In the genomic region with DNA sequence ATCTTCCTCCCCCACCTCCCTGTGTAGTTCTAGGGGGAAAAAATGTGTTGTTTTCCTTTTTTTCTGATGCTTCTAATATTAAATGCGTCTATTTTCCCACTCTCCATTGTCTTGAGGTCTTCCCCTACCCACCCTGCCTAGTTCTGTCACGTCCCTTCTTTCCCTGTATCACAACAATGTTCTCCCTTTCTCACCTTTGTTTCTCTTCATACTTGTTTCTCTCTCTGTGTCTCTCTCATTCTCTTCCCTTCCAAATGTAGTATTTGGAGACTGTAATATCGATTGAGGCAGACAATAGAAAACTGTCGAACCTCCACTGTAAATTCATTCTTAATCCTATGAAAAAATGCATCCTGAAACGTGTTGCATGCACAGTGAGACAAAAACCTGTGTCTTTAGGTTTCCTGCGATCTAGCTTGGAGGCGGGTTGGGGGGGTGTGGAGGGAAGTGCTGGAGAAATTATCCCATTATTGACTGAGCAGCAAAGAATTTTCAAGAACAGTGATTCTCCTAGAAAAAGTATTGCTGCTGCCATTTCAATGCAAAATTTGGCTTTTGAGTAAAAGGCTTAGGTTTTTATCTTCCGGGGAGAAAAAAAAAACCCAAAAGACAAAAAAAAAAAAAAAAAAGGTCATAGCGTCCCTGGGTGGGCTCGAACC, we compare ENCODE assay signal across 8 cellular contexts. TPM values are rescaled to one million over a fixed set of nuclear protein-coding genes. Genes with fewer than 3 reads are reported as not detected.
A peak's percentile ranks its signal among the peaks of the same experiment; 100 is the strongest.
DNase-seq lines count a peak whose midpoint lies in the region; ATAC-seq and TF ChIP-seq lines count a peak whose summit lies in the region.

No MANE protein-coding gene starts in this region.

- peak overlapping the region; percentile 99 for H3K4me2 ChIP-seq in hepatocyte

- no peaks in the 10 kb centered on the region for H3K27me3 ChIP-seq in WERI-Rb-1 (ENCODE audit: insufficient read depth, low read depth, severe bottlenecking)
- no peaks in the 10 kb centered on the region for H3K27me3 ChIP-seq in hepatocyte
- no peaks in the 10 kb centered on the region for H3K27me3 ChIP-seq in suprapubic skin

- POLR2A ChIA-PET in HEK293T (lab: Yijun Ruan, JAX): interaction anchor here (0.5 to 2.3 kb wide), 22 partner anchors 8 to 449 kb away, joined by 3 to 19 read pairs (median 5); partner anchors contain the start of genes CISD3, LASP1, RPL19 and RPL23

- H3K36me3 ChIP-seq in WERI-Rb-1 (peaks cover 32% of the 10 kb centered on the region), hepatocyte (replicated peaks; ENCODE audit: insufficient read depth, low read depth) (no peaks in the 10 kb centered on the region), suprapubic skin (peaks cover 15% of the 10 kb centered on the region)

- H3K79me2 ChIP-seq in hepatocyte: peaks cover 43% of the 10 kb centered on the region

- H3K9me3 Mint-ChIP-seq in CD14-positive monocyte: peaks cover 0 to 20% (median 4%) of the 10 kb centered on the region in 7 donors

- H3K4me1 ChIP-seq in hepatocyte (ENCODE audit: insufficient read depth): peaks cover 31% of the 10 kb centered on the region
- peaks cover 66% of the 10 kb centered on the region for H3K4me1 ChIP-seq in suprapubic skin

- H3K4me1 Mint-ChIP-seq in CD14-positive monocyte: peaks cover 59% of the 10 kb centered on the region

- CTCF ChIA-PET in HEK293T (lab: Yijun Ruan, JAX): interaction anchor here (1.8 kb wide), 1 partner anchor 232 kb away, joined by 5 read pairs; no protein-coding TSS in a partner anchor

- DNase-seq in CD14-positive monocyte (ENCODE audit: low spot score) (no peak), HEK293T (ENCODE audit: extremely low spot score) (no peak), WERI-Rb-1 (peak; percentile 43), hepatocyte (ENCODE audit: low spot score) (peak; percentile 26), suprapubic skin (ENCODE audit: low spot score in 2 of 2) (no peak), HuH-7 (ENCODE audit: low spot score) (no peak)
- no peak for DNase-seq in stimulated activated CD4-positive, alpha-beta T cell treated with anti-CD3 and anti-CD28 coated beads, Interleukin-2, amount 100 ng/mL, for 24 hours

- H3K9me3 ChIP-seq in WERI-Rb-1 (ENCODE audit: severe bottlenecking) (no peaks in the 10 kb centered on the region), hepatocyte (ENCODE audit: low read depth) (no peaks in the 10 kb centered on the region), suprapubic skin (no peaks in the 10 kb centered on the region)

- 3% methylated on average over 10 of the region's 10 CpGs for WGBS in hepatocyte (ENCODE audit: low lambda C conversion rate, missing lambda C conversion rate)
- 5% methylated on average over 10 of the region's 10 CpGs for WGBS in suprapubic skin

- TF ChIP-seq CTCF in CD14-positive monocyte (IDR thresholded peaks at IDR 0.05): no peak
- TF ChIP-seq CTCF in WERI-Rb-1 (IDR thresholded peaks at IDR 0.05; ENCODE audit: low read depth, low read length): no peak
- no peak for TF ChIP-seq CTCF in hepatocyte (IDR thresholded peaks at IDR 0.05; ENCODE audit: poor library complexity)
- no peak for TF ChIP-seq CTCF in suprapubic skin (IDR thresholded peaks at IDR 0.05)

- peak overlapping the region; percentile 25 for H3K27ac ChIP-seq in WERI-Rb-1
- peak overlapping the region; percentile 48 for H3K27ac ChIP-seq in hepatocyte
- peak overlapping the region; percentile 92 for H3K27ac ChIP-seq in suprapubic skin

- no peak for TF ChIP-seq POLR2A in suprapubic skin (IDR thresholded peaks at IDR 0.05)

- no peaks in the 10 kb centered on the region for H3K9me2 ChIP-seq in hepatocyte (replicated peaks; ENCODE audit: insufficient read depth)

- H2AFZ ChIP-seq in hepatocyte: peak overlapping the region; percentile 66

- H3K27ac Mint-ChIP-seq in CD14-positive monocyte: peak overlapping the region; percentile 11 to 100 (median 98)

- peaks cover 22 to 29% of the 10 kb centered on the region in 2 donors for H3K36me3 Mint-ChIP-seq in CD14-positive monocyte

- peak overlapping the region; percentile 92 for H3K4me3 ChIP-seq in WERI-Rb-1 (ENCODE audit: low read depth, low read length)
- peak overlapping the region; percentile 39 for H3K4me3 ChIP-seq in hepatocyte
- peak overlapping the region; percentile 96 for H3K4me3 ChIP-seq in suprapubic skin

- peaks cover 33 to 50% (median 42%) of the 10 kb centered on the region in 3 donors for H3K27me3 Mint-ChIP-seq in CD14-positive monocyte (ENCODE audit: low read depth in 3 of 3)

- peak overlapping the region; percentile 94 to 98 for H3K4me3 Mint-ChIP-seq in CD14-positive monocyte

- intact Hi-C loops in CD14-positive monocyte (cut with micrococcal nuclease): loop anchor here (5.0 to 10.0 kb wide), 2 partner anchors 54 to 74 kb away; no protein-coding TSS in a partner anchor

- ATAC-seq in GM18520 (IDR thresholded peaks at IDR 0.05; ENCODE audit: unreplicated experiment): no peak

- TF ChIP-seq EP300 in suprapubic skin (IDR thresholded peaks at IDR 0.05): no peak

- peaks cover 5% of the 10 kb centered on the region for H4K20me1 ChIP-seq in hepatocyte (ENCODE audit: insufficient read depth, poor library complexity, severe bottlenecking)

TF ChIP-seq in HEK293T, 16 proteins besides CTCF, POLR2A, EP300 and RAD21:
- TF ChIP-seq ZNF384 (IDR thresholded peaks at IDR 0.05) (peak; percentile 96; the same call in 1 of the 2 replicates), FOXM1 (IDR thresholded peaks at IDR 0.05; ENCODE audit: borderline replicate concordance) (no peak)

RNA-seq across cellular contexts. Expression of gene PSMB3, which starts 1.3 kb away (rescaled TPM):
- polyA plus RNA-seq in CD14-positive monocyte (100 to 1,000 TPM; 625 to 689 TPM), hepatocyte (252 and 275 TPM in 2 replicates)
- total RNA-seq in hepatocyte (127 and 166 TPM in 2 replicates), suprapubic skin (100 to 1,000 TPM; 106 to 186 (median 162) TPM)

RNA-seq across cellular contexts. Expression of gene PCGF2, which starts 3.1 kb away (rescaled TPM):
- not detected for polyA plus RNA-seq in CD14-positive monocyte
- 7.2 and 8.7 TPM in 2 replicates for total RNA-seq in hepatocyte
- polyA plus RNA-seq in hepatocyte: 11.0 and 13.0 TPM in 2 replicates
- 10 to 100 TPM in 1 of 4 donors, 1 to 10 TPM in 3; 5.3 to 15.2 (median 7.0) TPM for total RNA-seq in suprapubic skin

RNA-seq across cellular contexts. Expression of gene CISD3, which starts 21.1 kb away (rescaled TPM):
- polyA plus RNA-seq in CD14-positive monocyte (10 to 100 TPM; 53.4 to 61.2 TPM), hepatocyte (37.0 and 41.6 TPM in 2 replicates)
- total RNA-seq in hepatocyte (4.9 and 5.0 TPM in 2 replicates), suprapubic skin (10 to 100 TPM in 2 of 4 donors, 1 to 10 TPM in 2; 6.8 to 12.7 (median 10.1) TPM)

RNA-seq across cellular contexts. Expression of gene MLLT6, which starts 46.2 kb away (rescaled TPM):
- polyA plus RNA-seq in CD14-positive monocyte (under 1 TPM; 0.72 to 0.82 TPM), hepatocyte (10.6 and 11.0 TPM in 2 replicates)
- total RNA-seq in hepatocyte (27.5 and 31.2 TPM in 2 replicates), suprapubic skin (100 to 1,000 TPM in 1 of 4 donors, 10 to 100 TPM in 3; 62.7 to 136 (median 79.0) TPM)

RNA-seq across cellular contexts. Expression of gene PIP4K2B, which starts 48.1 kb away (rescaled TPM):
- polyA plus RNA-seq in CD14-positive monocyte (1 to 10 TPM; 4.4 to 4.6 TPM), hepatocyte (8.2 and 11.1 TPM in 2 replicates)
- total RNA-seq in hepatocyte (39.3 and 46.8 TPM in 2 replicates), suprapubic skin (10 to 100 TPM; 31.0 to 46.7 (median 38.6) TPM)

Comparison
In these comparisons a context has a peak if more than half of its experiments do, and no peak if none do; other contexts are left out.
1. DNase-seq: peak in WERI-Rb-1 (single experiment) and hepatocyte (single experiment); none in CD14-positive monocyte (single experiment), HEK293T (single experiment), suprapubic skin (0 of 2), HuH-7 (single experiment) and stimulated activated CD4-positive, alpha-beta T cell treated with anti-CD3 and anti-CD28 coated beads, Interleukin-2, amount 100 ng/mL, for 24 hours (0 of 2).
2. H3K27ac ChIP-seq: peak in every context shown above with its lines; median percentile 92 in suprapubic skin; 48 in hepatocyte; 25 in WERI-Rb-1.
3. H3K4me3 ChIP-seq: peak in every context shown above with its lines; median percentile 96 in suprapubic skin; 92 in WERI-Rb-1; 39 in hepatocyte.